ENCODE assay signal across 1 cellular context in the genomic region with DNA sequence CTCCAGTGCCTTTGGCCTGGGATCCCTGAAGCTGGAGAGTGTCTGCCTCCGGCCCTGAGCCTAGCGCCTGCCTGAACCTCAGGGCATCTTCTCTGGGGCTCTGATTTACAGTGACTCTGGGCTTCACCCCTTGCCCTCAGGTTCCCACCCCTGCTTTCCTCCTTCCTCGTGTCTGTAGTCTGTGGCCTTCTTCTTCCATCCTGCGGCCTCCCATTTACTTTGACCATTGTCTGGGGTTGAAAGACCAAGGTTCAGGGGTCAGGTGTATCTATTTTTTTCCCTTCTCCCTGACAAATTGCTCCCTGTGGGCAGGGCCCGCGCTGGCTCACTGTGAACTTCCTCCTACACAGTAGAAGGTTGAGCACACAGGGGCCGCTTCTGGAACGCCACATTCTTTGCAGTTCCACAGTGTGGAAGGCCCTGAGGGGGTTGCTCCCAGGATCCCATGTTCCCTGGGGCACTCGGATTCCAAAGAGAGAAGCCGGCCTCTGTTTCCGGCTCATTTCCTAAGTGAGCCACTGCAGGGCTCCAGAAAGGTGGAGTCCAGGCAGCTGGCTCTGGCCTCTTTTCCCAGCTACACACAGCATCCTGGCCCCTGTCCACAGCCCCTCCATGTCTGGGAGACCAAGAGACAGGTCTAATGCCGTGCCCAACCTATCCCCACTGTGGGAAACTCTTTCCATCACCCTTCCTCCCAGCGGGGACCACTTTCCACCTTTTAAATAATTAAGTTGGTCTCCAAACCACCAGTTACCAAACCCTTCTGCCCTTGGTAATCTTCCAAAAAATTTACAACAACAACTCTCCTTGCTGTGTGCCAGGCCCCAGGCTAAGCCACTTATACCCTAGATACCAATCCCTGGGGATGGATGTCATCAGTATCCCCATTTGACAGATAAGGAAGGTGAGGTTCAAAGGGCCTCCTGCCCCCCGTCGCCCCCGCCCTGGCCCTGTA.
TF ChIP-seq lines count a peak whose summit lies in the region.

No MANE protein-coding gene starts in this region.

TF ChIP-seq in H1, 55 proteins besides CTCF, POLR2A, EP300 and RAD21 (continued from another document):
- TF ChIP-seq USF2 (IDR thresholded peaks at IDR 0.05; ENCODE audit: low read length): no peak
- no peak for TF ChIP-seq KDM5A (IDR thresholded peaks at IDR 0.05; ENCODE audit: low read length)
- TF ChIP-seq, protein P1, sequence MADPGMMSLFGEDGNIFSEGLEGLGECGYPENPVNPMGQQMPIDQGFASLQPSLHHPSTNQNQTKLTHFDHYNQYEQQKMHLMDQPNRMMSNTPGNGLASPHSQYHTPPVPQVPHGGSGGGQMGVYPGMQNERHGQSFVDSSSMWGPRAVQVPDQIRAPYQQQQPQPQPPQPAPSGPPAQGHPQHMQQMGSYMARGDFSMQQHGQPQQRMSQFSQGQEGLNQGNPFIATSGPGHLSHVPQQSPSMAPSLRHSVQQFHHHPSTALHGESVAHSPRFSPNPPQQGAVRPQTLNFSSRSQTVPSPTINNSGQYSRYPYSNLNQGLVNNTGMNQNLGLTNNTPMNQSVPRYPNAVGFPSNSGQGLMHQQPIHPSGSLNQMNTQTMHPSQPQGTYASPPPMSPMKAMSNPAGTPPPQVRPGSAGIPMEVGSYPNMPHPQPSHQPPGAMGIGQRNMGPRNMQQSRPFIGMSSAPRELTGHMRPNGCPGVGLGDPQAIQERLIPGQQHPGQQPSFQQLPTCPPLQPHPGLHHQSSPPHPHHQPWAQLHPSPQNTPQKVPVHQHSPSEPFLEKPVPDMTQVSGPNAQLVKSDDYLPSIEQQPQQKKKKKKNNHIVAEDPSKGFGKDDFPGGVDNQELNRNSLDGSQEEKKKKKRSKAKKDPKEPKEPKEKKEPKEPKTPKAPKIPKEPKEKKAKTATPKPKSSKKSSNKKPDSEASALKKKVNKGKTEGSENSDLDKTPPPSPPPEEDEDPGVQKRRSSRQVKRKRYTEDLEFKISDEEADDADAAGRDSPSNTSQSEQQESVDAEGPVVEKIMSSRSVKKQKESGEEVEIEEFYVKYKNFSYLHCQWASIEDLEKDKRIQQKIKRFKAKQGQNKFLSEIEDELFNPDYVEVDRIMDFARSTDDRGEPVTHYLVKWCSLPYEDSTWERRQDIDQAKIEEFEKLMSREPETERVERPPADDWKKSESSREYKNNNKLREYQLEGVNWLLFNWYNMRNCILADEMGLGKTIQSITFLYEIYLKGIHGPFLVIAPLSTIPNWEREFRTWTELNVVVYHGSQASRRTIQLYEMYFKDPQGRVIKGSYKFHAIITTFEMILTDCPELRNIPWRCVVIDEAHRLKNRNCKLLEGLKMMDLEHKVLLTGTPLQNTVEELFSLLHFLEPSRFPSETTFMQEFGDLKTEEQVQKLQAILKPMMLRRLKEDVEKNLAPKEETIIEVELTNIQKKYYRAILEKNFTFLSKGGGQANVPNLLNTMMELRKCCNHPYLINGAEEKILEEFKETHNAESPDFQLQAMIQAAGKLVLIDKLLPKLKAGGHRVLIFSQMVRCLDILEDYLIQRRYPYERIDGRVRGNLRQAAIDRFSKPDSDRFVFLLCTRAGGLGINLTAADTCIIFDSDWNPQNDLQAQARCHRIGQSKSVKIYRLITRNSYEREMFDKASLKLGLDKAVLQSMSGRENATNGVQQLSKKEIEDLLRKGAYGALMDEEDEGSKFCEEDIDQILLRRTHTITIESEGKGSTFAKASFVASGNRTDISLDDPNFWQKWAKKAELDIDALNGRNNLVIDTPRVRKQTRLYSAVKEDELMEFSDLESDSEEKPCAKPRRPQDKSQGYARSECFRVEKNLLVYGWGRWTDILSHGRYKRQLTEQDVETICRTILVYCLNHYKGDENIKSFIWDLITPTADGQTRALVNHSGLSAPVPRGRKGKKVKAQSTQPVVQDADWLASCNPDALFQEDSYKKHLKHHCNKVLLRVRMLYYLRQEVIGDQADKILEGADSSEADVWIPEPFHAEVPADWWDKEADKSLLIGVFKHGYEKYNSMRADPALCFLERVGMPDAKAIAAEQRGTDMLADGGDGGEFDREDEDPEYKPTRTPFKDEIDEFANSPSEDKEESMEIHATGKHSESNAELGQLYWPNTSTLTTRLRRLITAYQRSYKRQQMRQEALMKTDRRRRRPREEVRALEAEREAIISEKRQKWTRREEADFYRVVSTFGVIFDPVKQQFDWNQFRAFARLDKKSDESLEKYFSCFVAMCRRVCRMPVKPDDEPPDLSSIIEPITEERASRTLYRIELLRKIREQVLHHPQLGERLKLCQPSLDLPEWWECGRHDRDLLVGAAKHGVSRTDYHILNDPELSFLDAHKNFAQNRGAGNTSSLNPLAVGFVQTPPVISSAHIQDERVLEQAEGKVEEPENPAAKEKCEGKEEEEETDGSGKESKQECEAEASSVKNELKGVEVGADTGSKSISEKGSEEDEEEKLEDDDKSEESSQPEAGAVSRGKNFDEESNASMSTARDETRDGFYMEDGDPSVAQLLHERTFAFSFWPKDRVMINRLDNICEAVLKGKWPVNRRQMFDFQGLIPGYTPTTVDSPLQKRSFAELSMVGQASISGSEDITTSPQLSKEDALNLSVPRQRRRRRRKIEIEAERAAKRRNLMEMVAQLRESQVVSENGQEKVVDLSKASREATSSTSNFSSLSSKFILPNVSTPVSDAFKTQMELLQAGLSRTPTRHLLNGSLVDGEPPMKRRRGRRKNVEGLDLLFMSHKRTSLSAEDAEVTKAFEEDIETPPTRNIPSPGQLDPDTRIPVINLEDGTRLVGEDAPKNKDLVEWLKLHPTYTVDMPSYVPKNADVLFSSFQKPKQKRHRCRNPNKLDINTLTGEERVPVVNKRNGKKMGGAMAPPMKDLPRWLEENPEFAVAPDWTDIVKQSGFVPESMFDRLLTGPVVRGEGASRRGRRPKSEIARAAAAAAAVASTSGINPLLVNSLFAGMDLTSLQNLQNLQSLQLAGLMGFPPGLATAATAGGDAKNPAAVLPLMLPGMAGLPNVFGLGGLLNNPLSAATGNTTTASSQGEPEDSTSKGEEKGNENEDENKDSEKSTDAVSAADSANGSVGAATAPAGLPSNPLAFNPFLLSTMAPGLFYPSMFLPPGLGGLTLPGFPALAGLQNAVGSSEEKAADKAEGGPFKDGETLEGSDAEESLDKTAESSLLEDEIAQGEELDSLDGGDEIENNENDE (IDR thresholded peaks at IDR 0.05; ENCODE audit: insufficient replicate concordance, low read length): no peak
- no peak for TF ChIP-seq SP2 (IDR thresholded peaks at IDR 0.05; ENCODE audit: low read length)
- TF ChIP-seq EGR1 (IDR thresholded peaks at IDR 0.05; ENCODE audit: borderline replicate concordance, low read depth, low read length): no peak
- no peak for TF ChIP-seq NRF1 (IDR thresholded peaks at IDR 0.05; ENCODE audit: low read depth, low read length)
- TF ChIP-seq CHD1 (IDR thresholded peaks at IDR 0.05; ENCODE audit: low read depth, low read length): no peak
- no peak for TF ChIP-seq RNF2 (IDR thresholded peaks at IDR 0.05; ENCODE audit: borderline replicate concordance, low read depth, low read length, missing control alignments, poor library complexity, severe bottlenecking)
- TF ChIP-seq RBBP5 (IDR thresholded peaks at IDR 0.05; ENCODE audit: borderline replicate concordance, low read depth, low read length): no peak
TF ChIP-seq in H1: peak in this region for 0.
